17 cellular contexts compared by ENCODE assay signal in the genomic region with DNA sequence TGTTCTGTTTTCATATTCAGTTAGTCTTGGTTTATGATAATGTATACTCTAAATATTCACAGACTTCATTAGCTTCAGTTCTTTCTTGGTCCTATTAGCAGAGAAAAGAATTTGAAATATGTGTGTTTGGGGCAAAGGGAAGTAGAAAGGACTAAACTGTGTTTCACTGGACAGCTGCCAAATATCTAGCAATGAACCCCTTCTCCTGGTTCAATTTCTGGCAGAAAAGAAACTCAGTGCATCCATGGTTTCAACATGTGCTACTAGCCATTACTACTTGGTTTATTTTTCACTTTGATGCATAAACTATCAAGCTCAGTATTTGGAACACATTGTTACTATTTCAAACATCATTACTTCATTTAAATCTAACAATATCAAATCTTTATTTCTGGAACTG. TPM values are rescaled to one million over a fixed set of nuclear protein-coding genes. Genes with fewer than 3 reads are reported as not detected.
DNase-seq lines count a peak whose midpoint lies in the region; ATAC-seq and TF ChIP-seq lines count a peak whose summit lies in the region.
"Had no signal": no experiment of that assay in that cellular context is flagged by ENCODE, and none has a peak within 500 bp of the region (broad histone marks: within the 10 kb centered on the region; RNA-seq: fewer than 3 reads in every experiment).

No MANE protein-coding gene starts in this region.

- no peak overlapping the region for H3K4me3 ChIP-seq in AG10803 (ENCODE audit: low read length)
- no peak overlapping the region for H3K4me3 ChIP-seq in astrocyte of the cerebellum (ENCODE audit: low read depth, low read length)
- no peak overlapping the region for H3K4me3 ChIP-seq in fibroblast of the aortic adventitia (ENCODE audit: low read depth, low read length)
- H3K4me3 ChIP-seq: MG63 had no signal

- ATAC-seq in HG03095 (IDR thresholded peaks at IDR 0.05; ENCODE audit: unreplicated experiment) = no peak
- ATAC-seq: Panc1, Right ventricle myocardium inferior had no signal

- in situ Hi-C loops in astrocyte of the cerebellum (cut with HindIII; ENCODE audit: low sequenced_read_pairs) = no loop called here

- no peaks in the 10 kb centered on the region for H3K27me3 Mint-ChIP-seq in mesothelial cell of epicardium (ENCODE audit: low read depth)

- no peak overlapping the region for H3K4me3 Mint-ChIP-seq in mesothelial cell of epicardium
- H3K4me3 Mint-ChIP-seq: HFFc6 had no signal

- DNase-seq in AG10803 (ENCODE audit: low read depth) = peak; percentile 11
- DNase-seq in astrocyte of the cerebellum (ENCODE audit: low read depth) = peak; percentile 18
- DNase-seq in fibroblast of the aortic adventitia (ENCODE audit: low read depth) = peak; percentile 5
- DNase-seq in mesothelial cell of epicardium (ENCODE audit: low spot score in 2 of 2, unreplicated experiment in 2 of 2) = no peak
- DNase-seq in NCI-H1092 (lab: John Stamatoyannopoulos, UW) = no peak
- DNase-seq in NCI-H146 (lab: John Stamatoyannopoulos, UW) = no peak
- no peak for DNase-seq in UCSD-AML1 (lab: John Stamatoyannopoulos, UW; ENCODE audit: unreplicated experiment)
- DNase-seq: C1 segment of cervical spinal cord, HFFc6, MG63, NCI-H1105, NCI-H187, NCI-H226, NCI-H524 treated with DMSO at 0.1 percent for 48 hours had no signal

- peaks cover 34% of the 10 kb centered on the region for H3K36me3 Mint-ChIP-seq in mesothelial cell of epicardium

- H3K4me1 Mint-ChIP-seq in mesothelial cell of epicardium = peaks cover 17% of the 10 kb centered on the region

- H3K9me3 Mint-ChIP-seq in mesothelial cell of epicardium = peaks cover 2% of the 10 kb centered on the region
- H3K9me3 Mint-ChIP-seq: HFFc6 had no signal

- peak overlapping the region; percentile 17 for H3K27ac Mint-ChIP-seq in mesothelial cell of epicardium
- H3K27ac Mint-ChIP-seq: HFFc6 had no signal

- TF ChIP-seq CTCF in AG10803 (conservative IDR thresholded peaks at IDR 0.05; ENCODE audit: low read length) (no peak), astrocyte of the cerebellum (IDR thresholded peaks at IDR 0.05; ENCODE audit: low read depth, low read length, missing control alignments) (no peak), fibroblast of the aortic adventitia (IDR thresholded peaks at IDR 0.05; ENCODE audit: insufficient read depth, low read length) (no peak), mesothelial cell of epicardium (IDR thresholded peaks at IDR 0.05; ENCODE audit: unreplicated experiment) (no peak)

RNA-seq across cellular contexts. Expression of gene FBXL4, which starts 43.6 kb away (rescaled TPM):
- total RNA-seq in fibroblast of the aortic adventitia (ENCODE audit: low replicate concordance) (14.7 and 23.6 TPM in 2 replicates), mesothelial cell of epicardium (20.1 to 21.8 TPM (median 21.2 TPM) in 3 replicates)

Comparison
In these comparisons a context has a peak if more than half of its experiments do, and no peak if none do; other contexts are left out.
1. DNase-seq: peak in AG10803 (single experiment), astrocyte of the cerebellum (single experiment) and fibroblast of the aortic adventitia (single experiment); none in mesothelial cell of epicardium (0 of 2), NCI-H1092 (single experiment), NCI-H146 (single experiment) and UCSD-AML1 (single experiment).